ENCODE assay signal across 16 cellular contexts in genomic region chr14:22896760-22897159, GRCh38. TPM values are rescaled to one million over a fixed set of nuclear protein-coding genes. Genes with fewer than 3 reads are reported as not detected.
"Had no signal": no experiment of that assay in that cellular context is flagged by ENCODE, and none has a peak within 500 bp of the region (broad histone marks: within the 10 kb centered on the region; RNA-seq: fewer than 3 reads in every experiment).

No MANE protein-coding gene starts in this region.

- H3K27me3 Mint-ChIP-seq: activated naive CD4-positive, alpha-beta T cell treated with anti-CD3 and anti-CD28 coated beads, Interleukin-2, amount 50 U/mL, for 24 hours; effector memory CD8-positive, alpha-beta T cell; stimulated activated naive CD8-positive, alpha-beta T cell treated with anti-CD3 and anti-CD28 coated beads, Interleukin-15, Interleukin-2, amounts not matched to agents 100 ng/mL and 50 ng/mL, for 24 hours had no signal

- DNase-seq: activated CD4-positive, alpha-beta T cell treated with anti-CD3 and anti-CD28 coated beads, Interleukin-2, amount 50 U/mL, for 4 hours; activated gamma-delta T cell; dermis blood vessel endothelial cell; effector memory CD8-positive, alpha-beta T cell; hippocampal formation; islet precursor cell; right cardiac atrium; trophoblast cell; WERI-Rb-1 had no signal

- H3K4me3 Mint-ChIP-seq: activated naive CD4-positive, alpha-beta T cell treated with anti-CD3 and anti-CD28 coated beads, Interleukin-2, amount 50 U/mL, for 24 hours; effector memory CD8-positive, alpha-beta T cell; neural crest cell; stimulated activated naive CD8-positive, alpha-beta T cell treated with anti-CD3 and anti-CD28 coated beads, Interleukin-15, Interleukin-2, amounts not matched to agents 100 ng/mL and 50 ng/mL, for 24 hours had no signal

- H3K4me3 ChIP-seq: cardiac muscle cell, prostate gland, skin epidermis had no signal

- H3K27ac ChIP-seq: cardiac muscle cell, prostate gland, skin epidermis, WERI-Rb-1 had no signal

- H3K27ac Mint-ChIP-seq: stimulated activated naive CD8-positive, alpha-beta T cell treated with anti-CD3 and anti-CD28 coated beads, Interleukin-15, Interleukin-2, amounts not matched to agents 100 ng/mL and 50 ng/mL, for 24 hours had no signal

- H3K9me3 Mint-ChIP-seq: activated naive CD4-positive, alpha-beta T cell treated with anti-CD3 and anti-CD28 coated beads, Interleukin-2, amount 50 U/mL, for 24 hours; effector memory CD8-positive, alpha-beta T cell; neural crest cell; stimulated activated naive CD8-positive, alpha-beta T cell treated with anti-CD3 and anti-CD28 coated beads, Interleukin-15, Interleukin-2, amounts not matched to agents 100 ng/mL and 50 ng/mL, for 24 hours had no signal

- H3K9me3 ChIP-seq: prostate gland had no signal

- H3K27me3 ChIP-seq: cardiac muscle cell had no signal

- ATAC-seq: effector memory CD8-positive, alpha-beta T cell; right cardiac atrium had no signal

RNA-seq across cellular contexts. Expression of gene REM2, which starts 13.7 kb away (rescaled TPM):
- total RNA-seq: dermis blood vessel endothelial cell, glomerular endothelial cell had no signal
